Comparison of ENCODE assay signal across 3 cellular contexts in the genomic region with DNA sequence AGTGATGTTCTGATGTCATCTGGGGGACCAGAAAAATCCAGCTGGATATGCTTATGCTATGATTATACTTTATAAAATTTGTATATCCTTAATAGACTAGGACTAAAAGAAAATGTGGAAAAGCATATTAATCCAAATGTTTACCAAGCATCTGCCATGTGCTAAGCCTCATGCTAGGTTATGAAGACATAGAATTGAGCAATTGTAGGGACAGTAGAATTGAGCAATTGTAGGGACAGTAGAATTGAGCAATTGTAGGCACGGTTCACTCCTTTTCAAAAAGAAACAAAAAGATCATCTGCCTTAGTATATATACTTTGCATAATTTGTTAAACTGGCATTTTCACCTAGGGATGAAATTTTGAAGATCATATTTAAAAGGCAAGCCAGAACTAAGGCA.
TF ChIP-seq lines count a peak whose summit lies in the region.

No MANE protein-coding gene starts in this region.

TF ChIP-seq in A549, 52 proteins besides CTCF, POLR2A, EP300 and RAD21:
- no peak for TF ChIP-seq SMC3 (IDR thresholded peaks at IDR 0.05)
- TF ChIP-seq, protein P1, sequence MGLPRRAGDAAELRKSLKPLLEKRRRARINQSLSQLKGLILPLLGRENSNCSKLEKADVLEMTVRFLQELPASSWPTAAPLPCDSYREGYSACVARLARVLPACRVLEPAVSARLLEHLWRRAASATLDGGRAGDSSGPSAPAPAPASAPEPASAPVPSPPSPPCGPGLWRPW (IDR thresholded peaks at IDR 0.05), result peak; percentile 97
- TF ChIP-seq HOXB5 (CRISPR knock-in tag; IDR thresholded peaks at IDR 0.05), result no peak
- no peak for TF ChIP-seq HOXA7 (CRISPR knock-in tag; IDR thresholded peaks at IDR 0.05)
- TF ChIP-seq CEBPB (IDR thresholded peaks at IDR 0.05), result peak; percentile 94 to 98
- TF ChIP-seq, protein P2, sequence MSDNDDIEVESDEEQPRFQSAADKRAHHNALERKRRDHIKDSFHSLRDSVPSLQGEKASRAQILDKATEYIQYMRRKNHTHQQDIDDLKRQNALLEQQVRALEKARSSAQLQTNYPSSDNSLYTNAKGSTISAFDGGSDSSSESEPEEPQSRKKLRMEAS (IDR thresholded peaks at IDR 0.05), result peak; percentile 30; the same call in 1 of the 2 replicates
- TF ChIP-seq KDM1A (IDR thresholded peaks at IDR 0.05; ENCODE audit: low read depth), result no peak
- TF ChIP-seq, protein P3, sequence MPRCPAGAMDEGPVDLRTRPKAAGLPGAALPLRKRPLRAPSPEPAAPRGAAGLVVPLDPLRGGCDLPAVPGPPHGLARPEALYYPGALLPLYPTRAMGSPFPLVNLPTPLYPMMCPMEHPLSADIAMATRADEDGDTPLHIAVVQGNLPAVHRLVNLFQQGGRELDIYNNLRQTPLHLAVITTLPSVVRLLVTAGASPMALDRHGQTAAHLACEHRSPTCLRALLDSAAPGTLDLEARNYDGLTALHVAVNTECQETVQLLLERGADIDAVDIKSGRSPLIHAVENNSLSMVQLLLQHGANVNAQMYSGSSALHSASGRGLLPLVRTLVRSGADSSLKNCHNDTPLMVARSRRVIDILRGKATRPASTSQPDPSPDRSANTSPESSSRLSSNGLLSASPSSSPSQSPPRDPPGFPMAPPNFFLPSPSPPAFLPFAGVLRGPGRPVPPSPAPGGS (IDR thresholded peaks at IDR 0.05), result 0 out of 3 replicates have a peak, but pooled peaks have one; percentile 20

TF ChIP-seq in IMR-90, 13 proteins besides CTCF, POLR2A, EP300 and RAD21:
- peak; percentile 91 for TF ChIP-seq MXI1 (IDR thresholded peaks at IDR 0.05; ENCODE audit: borderline replicate concordance, low read depth, low read length)
- TF ChIP-seq BHLHE40 (IDR thresholded peaks at IDR 0.05; ENCODE audit: low read depth, low read length), result peak; percentile 86
- no peak for TF ChIP-seq MAZ (IDR thresholded peaks at IDR 0.05; ENCODE audit: borderline replicate concordance, low read depth, low read length)
- no peak for TF ChIP-seq MAFK (IDR thresholded peaks at IDR 0.05; ENCODE audit: low read depth, low read length)
- TF ChIP-seq, protein P4, sequence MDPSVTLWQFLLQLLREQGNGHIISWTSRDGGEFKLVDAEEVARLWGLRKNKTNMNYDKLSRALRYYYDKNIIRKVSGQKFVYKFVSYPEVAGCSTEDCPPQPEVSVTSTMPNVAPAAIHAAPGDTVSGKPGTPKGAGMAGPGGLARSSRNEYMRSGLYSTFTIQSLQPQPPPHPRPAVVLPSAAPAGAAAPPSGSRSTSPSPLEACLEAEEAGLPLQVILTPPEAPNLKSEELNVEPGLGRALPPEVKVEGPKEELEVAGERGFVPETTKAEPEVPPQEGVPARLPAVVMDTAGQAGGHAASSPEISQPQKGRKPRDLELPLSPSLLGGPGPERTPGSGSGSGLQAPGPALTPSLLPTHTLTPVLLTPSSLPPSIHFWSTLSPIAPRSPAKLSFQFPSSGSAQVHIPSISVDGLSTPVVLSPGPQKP (IDR thresholded peaks at IDR 0.05; ENCODE audit: borderline replicate concordance, low read depth, low read length), result no peak
- TF ChIP-seq CEBPB (IDR thresholded peaks at IDR 0.05; ENCODE audit: low read depth, low read length), result peak; percentile 99
- TF ChIP-seq, protein P5, sequence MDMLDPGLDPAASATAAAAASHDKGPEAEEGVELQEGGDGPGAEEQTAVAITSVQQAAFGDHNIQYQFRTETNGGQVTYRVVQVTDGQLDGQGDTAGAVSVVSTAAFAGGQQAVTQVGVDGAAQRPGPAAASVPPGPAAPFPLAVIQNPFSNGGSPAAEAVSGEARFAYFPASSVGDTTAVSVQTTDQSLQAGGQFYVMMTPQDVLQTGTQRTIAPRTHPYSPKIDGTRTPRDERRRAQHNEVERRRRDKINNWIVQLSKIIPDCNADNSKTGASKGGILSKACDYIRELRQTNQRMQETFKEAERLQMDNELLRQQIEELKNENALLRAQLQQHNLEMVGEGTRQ (IDR thresholded peaks at IDR 0.05; ENCODE audit: low read depth, low read length), result no peak
- no peak; the same call in 1 of the 2 replicates for TF ChIP-seq NFE2L2 (IDR thresholded peaks at IDR 0.05; ENCODE audit: low read depth, low read length)
- peak; percentile 19; the same call in 1 of the 2 replicates for TF ChIP-seq FOS (IDR thresholded peaks at IDR 0.05; ENCODE audit: low read depth, low read length)
- no peak for TF ChIP-seq RFX5 (IDR thresholded peaks at IDR 0.05; ENCODE audit: low read depth, low read length)

TF ChIP-seq in HepG2, 621 proteins besides CTCF, POLR2A, EP300 and RAD21 (continues in another document):
- TF ChIP-seq NFIC (IDR thresholded peaks at IDR 0.05; ENCODE audit: low read length) (no peak), ISL2 (CRISPR knock-in tag; IDR thresholded peaks at IDR 0.05) (peak; percentile 52; the same call in 1 of the 2 replicates), TBX2 (CRISPR knock-in tag; IDR thresholded peaks at IDR 0.05; ENCODE audit: borderline replicate concordance) (no peak), SSRP1 (CRISPR knock-in tag; IDR thresholded peaks at IDR 0.05) (no peak), MTF2 (CRISPR knock-in tag; IDR thresholded peaks at IDR 0.05; ENCODE audit: borderline replicate concordance) (no peak), ZNF850 (CRISPR knock-in tag; conservative IDR thresholded peaks at IDR 0.05) (no peak), ZNF143 (CRISPR knock-in tag; IDR thresholded peaks at IDR 0.05) (no peak), HOXA3 (CRISPR knock-in tag; IDR thresholded peaks at IDR 0.05) (no peak), NR2C2 (CRISPR knock-in tag; IDR thresholded peaks at IDR 0.05; ENCODE audit: borderline replicate concordance) (peak; percentile 73), ZNF343 (CRISPR knock-in tag; IDR thresholded peaks at IDR 0.05) (no peak), KDM4B (CRISPR knock-in tag; IDR thresholded peaks at IDR 0.05) (peak; percentile 43; the same call in 1 of the 2 replicates), ZNF224 (CRISPR knock-in tag; IDR thresholded peaks at IDR 0.05) (no peak), SOX6 (IDR thresholded peaks at IDR 0.05) (no peak), SOX6 (CRISPR knock-in tag; IDR thresholded peaks at IDR 0.05) (peak; percentile 86), ZNF317 (CRISPR knock-in tag; IDR thresholded peaks at IDR 0.05) (no peak), POGZ (CRISPR knock-in tag; IDR thresholded peaks at IDR 0.05) (peak; percentile 46; the same call in 1 of the 2 replicates), MTF1 (CRISPR knock-in tag; IDR thresholded peaks at IDR 0.05) (no peak), ZNF441 (CRISPR knock-in tag; IDR thresholded peaks at IDR 0.05; ENCODE audit: borderline replicate concordance) (no peak), SOX5 (CRISPR knock-in tag; IDR thresholded peaks at IDR 0.05; ENCODE audit: borderline replicate concordance) (peak; percentile 92)
- TF ChIP-seq, protein P6, sequence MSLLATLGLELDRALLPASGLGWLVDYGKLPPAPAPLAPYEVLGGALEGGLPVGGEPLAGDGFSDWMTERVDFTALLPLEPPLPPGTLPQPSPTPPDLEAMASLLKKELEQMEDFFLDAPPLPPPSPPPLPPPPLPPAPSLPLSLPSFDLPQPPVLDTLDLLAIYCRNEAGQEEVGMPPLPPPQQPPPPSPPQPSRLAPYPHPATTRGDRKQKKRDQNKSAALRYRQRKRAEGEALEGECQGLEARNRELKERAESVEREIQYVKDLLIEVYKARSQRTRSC (CRISPR knock-in tag; IDR thresholded peaks at IDR 0.05; ENCODE audit: low read depth), result no peak
- TF ChIP-seq, protein P7, sequence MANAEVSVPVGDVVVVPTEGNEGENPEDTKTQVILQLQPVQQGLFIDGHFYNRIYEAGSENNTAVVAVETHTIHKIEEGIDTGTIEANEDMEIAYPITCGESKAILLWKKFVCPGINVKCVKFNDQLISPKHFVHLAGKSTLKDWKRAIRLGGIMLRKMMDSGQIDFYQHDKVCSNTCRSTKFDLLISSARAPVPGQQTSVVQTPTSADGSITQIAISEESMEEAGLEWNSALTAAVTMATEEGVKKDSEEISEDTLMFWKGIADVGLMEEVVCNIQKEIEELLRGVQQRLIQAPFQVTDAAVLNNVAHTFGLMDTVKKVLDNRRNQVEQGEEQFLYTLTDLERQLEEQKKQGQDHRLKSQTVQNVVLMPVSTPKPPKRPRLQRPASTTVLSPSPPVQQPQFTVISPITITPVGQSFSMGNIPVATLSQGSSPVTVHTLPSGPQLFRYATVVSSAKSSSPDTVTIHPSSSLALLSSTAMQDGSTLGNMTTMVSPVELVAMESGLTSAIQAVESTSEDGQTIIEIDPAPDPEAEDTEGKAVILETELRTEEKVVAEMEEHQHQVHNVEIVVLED (CRISPR knock-in tag; IDR thresholded peaks at IDR 0.05; ENCODE audit: borderline replicate concordance), result no peak
- TF ChIP-seq, protein P8, sequence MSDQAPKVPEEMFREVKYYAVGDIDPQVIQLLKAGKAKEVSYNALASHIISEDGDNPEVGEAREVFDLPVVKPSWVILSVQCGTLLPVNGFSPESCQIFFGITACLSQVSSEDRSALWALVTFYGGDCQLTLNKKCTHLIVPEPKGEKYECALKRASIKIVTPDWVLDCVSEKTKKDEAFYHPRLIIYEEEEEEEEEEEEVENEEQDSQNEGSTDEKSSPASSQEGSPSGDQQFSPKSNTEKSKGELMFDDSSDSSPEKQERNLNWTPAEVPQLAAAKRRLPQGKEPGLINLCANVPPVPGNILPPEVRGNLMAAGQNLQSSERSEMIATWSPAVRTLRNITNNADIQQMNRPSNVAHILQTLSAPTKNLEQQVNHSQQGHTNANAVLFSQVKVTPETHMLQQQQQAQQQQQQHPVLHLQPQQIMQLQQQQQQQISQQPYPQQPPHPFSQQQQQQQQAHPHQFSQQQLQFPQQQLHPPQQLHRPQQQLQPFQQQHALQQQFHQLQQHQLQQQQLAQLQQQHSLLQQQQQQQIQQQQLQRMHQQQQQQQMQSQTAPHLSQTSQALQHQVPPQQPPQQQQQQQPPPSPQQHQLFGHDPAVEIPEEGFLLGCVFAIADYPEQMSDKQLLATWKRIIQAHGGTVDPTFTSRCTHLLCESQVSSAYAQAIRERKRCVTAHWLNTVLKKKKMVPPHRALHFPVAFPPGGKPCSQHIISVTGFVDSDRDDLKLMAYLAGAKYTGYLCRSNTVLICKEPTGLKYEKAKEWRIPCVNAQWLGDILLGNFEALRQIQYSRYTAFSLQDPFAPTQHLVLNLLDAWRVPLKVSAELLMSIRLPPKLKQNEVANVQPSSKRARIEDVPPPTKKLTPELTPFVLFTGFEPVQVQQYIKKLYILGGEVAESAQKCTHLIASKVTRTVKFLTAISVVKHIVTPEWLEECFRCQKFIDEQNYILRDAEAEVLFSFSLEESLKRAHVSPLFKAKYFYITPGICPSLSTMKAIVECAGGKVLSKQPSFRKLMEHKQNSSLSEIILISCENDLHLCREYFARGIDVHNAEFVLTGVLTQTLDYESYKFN (CRISPR knock-in tag; conservative IDR thresholded peaks at IDR 0.05), result 0 out of 2 replicates have a peak, but pooled peaks have one; percentile 24
- TF ChIP-seq, protein P9, sequence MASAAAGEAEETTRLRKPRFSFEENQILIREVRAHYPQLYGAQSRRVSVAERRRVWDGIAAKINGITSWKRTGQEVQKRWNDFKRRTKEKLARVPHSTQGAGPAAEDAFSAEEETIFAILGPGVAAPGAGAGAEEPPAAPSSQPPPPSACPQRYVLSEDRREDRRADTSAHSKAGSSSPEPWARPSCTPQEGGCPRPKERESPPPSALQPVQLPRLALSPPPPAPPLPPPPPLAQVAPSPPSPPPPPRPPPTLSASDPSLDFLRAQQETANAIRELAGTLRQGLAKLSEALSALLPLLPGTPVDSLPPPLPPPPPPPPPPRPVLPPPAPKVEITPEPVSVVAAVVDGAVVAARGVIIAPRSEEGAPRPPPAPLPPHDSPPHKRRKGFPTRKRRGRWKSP (CRISPR knock-in tag; IDR thresholded peaks at IDR 0.05), result no peak; the same call in 1 of the 2 replicates
- TF ChIP-seq, protein P10, sequence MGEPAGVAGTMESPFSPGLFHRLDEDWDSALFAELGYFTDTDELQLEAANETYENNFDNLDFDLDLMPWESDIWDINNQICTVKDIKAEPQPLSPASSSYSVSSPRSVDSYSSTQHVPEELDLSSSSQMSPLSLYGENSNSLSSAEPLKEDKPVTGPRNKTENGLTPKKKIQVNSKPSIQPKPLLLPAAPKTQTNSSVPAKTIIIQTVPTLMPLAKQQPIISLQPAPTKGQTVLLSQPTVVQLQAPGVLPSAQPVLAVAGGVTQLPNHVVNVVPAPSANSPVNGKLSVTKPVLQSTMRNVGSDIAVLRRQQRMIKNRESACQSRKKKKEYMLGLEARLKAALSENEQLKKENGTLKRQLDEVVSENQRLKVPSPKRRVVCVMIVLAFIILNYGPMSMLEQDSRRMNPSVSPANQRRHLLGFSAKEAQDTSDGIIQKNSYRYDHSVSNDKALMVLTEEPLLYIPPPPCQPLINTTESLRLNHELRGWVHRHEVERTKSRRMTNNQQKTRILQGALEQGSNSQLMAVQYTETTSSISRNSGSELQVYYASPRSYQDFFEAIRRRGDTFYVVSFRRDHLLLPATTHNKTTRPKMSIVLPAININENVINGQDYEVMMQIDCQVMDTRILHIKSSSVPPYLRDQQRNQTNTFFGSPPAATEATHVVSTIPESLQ (CRISPR knock-in tag; conservative IDR thresholded peaks at IDR 0.05), result no peak
- TF ChIP-seq, protein P11, sequence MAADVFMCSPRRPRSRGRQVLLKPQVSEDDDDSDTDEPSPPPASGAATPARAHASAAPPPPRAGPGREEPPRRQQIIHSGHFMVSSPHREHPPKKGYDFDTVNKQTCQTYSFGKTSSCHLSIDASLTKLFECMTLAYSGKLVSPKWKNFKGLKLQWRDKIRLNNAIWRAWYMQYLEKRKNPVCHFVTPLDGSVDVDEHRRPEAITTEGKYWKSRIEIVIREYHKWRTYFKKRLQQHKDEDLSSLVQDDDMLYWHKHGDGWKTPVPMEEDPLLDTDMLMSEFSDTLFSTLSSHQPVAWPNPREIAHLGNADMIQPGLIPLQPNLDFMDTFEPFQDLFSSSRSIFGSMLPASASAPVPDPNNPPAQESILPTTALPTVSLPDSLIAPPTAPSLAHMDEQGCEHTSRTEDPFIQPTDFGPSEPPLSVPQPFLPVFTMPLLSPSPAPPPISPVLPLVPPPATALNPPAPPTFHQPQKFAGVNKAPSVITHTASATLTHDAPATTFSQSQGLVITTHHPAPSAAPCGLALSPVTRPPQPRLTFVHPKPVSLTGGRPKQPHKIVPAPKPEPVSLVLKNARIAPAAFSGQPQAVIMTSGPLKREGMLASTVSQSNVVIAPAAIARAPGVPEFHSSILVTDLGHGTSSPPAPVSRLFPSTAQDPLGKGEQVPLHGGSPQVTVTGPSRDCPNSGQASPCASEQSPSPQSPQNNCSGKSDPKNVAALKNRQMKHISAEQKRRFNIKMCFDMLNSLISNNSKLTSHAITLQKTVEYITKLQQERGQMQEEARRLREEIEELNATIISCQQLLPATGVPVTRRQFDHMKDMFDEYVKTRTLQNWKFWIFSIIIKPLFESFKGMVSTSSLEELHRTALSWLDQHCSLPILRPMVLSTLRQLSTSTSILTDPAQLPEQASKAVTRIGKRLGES (CRISPR knock-in tag; IDR thresholded peaks at IDR 0.05; ENCODE audit: borderline replicate concordance), result no peak
- TF ChIP-seq, protein P12, sequence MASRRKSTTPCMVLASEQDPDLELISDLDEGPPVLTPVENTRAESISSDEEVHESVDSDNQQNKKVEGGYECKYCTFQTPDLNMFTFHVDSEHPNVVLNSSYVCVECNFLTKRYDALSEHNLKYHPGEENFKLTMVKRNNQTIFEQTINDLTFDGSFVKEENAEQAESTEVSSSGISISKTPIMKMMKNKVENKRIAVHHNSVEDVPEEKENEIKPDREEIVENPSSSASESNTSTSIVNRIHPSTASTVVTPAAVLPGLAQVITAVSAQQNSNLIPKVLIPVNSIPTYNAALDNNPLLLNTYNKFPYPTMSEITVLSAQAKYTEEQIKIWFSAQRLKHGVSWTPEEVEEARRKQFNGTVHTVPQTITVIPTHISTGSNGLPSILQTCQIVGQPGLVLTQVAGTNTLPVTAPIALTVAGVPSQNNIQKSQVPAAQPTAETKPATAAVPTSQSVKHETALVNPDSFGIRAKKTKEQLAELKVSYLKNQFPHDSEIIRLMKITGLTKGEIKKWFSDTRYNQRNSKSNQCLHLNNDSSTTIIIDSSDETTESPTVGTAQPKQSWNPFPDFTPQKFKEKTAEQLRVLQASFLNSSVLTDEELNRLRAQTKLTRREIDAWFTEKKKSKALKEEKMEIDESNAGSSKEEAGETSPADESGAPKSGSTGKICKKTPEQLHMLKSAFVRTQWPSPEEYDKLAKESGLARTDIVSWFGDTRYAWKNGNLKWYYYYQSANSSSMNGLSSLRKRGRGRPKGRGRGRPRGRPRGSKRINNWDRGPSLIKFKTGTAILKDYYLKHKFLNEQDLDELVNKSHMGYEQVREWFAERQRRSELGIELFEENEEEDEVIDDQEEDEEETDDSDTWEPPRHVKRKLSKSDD (CRISPR knock-in tag; IDR thresholded peaks at IDR 0.05; ENCODE audit: low read depth), result no peak
